Comparison of ENCODE assay signal across 1 cellular context in the genomic region with DNA sequence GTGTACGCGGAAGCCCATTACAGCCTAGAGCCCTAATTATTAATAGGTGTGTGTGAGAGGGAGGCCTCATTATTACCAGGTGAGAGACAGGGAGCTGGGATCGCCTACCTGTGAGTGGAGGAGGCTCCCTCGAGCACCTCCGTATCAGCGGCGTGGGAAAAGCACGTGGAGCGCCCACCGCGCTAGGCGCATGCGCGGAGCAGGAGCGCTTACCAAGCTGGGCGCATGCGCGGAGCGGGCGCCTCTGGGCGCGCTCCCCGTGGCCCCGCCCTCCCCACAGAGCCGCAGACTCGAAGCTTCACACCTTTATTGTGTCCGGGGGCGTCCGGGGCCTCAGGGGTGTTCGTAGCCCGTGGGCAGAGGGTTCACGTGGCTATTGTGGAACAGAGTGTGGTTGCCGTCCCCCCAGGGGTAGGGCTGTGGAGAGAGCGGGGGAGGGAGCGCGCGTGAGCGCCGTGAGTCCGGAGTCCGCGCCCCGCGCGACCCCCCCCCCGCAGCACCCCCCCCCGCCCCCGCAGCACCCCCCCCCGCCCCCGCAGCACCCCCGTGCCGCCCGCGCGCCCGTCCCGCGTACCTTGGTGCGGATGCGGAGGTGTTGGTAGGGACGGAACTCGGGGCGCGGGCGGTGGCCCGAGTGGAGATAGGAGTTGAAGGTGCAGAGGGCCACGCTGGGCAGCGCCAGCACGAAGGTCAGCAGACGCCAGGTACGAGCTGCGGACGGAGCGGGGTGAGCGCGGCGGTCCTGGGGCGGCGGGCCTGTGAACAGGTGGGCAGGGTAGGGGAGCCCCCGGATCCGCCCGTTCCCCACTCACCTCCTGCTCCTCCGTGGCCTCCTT.
TF ChIP-seq lines count a peak whose summit lies in the region.

No MANE protein-coding gene starts in this region.

TF ChIP-seq in K562, 482 proteins besides CTCF, POLR2A, EP300 and RAD21 (continued from another document):
- TF ChIP-seq, protein P1, sequence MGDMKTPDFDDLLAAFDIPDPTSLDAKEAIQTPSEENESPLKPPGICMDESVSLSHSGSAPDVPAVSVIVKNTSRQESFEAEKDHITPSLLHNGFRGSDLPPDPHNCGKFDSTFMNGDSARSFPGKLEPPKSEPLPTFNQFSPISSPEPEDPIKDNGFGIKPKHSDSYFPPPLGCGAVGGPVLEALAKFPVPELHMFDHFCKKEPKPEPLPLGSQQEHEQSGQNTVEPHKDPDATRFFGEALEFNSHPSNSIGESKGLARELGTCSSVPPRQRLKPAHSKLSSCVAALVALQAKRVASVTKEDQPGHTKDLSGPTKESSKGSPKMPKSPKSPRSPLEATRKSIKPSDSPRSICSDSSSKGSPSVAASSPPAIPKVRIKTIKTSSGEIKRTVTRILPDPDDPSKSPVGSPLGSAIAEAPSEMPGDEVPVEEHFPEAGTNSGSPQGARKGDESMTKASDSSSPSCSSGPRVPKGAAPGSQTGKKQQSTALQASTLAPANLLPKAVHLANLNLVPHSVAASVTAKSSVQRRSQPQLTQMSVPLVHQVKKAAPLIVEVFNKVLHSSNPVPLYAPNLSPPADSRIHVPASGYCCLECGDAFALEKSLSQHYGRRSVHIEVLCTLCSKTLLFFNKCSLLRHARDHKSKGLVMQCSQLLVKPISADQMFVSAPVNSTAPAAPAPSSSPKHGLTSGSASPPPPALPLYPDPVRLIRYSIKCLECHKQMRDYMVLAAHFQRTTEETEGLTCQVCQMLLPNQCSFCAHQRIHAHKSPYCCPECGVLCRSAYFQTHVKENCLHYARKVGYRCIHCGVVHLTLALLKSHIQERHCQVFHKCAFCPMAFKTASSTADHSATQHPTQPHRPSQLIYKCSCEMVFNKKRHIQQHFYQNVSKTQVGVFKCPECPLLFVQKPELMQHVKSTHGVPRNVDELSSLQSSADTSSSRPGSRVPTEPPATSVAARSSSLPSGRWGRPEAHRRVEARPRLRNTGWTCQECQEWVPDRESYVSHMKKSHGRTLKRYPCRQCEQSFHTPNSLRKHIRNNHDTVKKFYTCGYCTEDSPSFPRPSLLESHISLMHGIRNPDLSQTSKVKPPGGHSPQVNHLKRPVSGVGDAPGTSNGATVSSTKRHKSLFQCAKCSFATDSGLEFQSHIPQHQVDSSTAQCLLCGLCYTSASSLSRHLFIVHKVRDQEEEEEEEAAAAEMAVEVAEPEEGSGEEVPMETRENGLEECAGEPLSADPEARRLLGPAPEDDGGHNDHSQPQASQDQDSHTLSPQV (IDR thresholded peaks at IDR 0.05), result 0 out of 2 replicates have a peak, but pooled peaks have one; percentile 51
- TF ChIP-seq, protein P2, sequence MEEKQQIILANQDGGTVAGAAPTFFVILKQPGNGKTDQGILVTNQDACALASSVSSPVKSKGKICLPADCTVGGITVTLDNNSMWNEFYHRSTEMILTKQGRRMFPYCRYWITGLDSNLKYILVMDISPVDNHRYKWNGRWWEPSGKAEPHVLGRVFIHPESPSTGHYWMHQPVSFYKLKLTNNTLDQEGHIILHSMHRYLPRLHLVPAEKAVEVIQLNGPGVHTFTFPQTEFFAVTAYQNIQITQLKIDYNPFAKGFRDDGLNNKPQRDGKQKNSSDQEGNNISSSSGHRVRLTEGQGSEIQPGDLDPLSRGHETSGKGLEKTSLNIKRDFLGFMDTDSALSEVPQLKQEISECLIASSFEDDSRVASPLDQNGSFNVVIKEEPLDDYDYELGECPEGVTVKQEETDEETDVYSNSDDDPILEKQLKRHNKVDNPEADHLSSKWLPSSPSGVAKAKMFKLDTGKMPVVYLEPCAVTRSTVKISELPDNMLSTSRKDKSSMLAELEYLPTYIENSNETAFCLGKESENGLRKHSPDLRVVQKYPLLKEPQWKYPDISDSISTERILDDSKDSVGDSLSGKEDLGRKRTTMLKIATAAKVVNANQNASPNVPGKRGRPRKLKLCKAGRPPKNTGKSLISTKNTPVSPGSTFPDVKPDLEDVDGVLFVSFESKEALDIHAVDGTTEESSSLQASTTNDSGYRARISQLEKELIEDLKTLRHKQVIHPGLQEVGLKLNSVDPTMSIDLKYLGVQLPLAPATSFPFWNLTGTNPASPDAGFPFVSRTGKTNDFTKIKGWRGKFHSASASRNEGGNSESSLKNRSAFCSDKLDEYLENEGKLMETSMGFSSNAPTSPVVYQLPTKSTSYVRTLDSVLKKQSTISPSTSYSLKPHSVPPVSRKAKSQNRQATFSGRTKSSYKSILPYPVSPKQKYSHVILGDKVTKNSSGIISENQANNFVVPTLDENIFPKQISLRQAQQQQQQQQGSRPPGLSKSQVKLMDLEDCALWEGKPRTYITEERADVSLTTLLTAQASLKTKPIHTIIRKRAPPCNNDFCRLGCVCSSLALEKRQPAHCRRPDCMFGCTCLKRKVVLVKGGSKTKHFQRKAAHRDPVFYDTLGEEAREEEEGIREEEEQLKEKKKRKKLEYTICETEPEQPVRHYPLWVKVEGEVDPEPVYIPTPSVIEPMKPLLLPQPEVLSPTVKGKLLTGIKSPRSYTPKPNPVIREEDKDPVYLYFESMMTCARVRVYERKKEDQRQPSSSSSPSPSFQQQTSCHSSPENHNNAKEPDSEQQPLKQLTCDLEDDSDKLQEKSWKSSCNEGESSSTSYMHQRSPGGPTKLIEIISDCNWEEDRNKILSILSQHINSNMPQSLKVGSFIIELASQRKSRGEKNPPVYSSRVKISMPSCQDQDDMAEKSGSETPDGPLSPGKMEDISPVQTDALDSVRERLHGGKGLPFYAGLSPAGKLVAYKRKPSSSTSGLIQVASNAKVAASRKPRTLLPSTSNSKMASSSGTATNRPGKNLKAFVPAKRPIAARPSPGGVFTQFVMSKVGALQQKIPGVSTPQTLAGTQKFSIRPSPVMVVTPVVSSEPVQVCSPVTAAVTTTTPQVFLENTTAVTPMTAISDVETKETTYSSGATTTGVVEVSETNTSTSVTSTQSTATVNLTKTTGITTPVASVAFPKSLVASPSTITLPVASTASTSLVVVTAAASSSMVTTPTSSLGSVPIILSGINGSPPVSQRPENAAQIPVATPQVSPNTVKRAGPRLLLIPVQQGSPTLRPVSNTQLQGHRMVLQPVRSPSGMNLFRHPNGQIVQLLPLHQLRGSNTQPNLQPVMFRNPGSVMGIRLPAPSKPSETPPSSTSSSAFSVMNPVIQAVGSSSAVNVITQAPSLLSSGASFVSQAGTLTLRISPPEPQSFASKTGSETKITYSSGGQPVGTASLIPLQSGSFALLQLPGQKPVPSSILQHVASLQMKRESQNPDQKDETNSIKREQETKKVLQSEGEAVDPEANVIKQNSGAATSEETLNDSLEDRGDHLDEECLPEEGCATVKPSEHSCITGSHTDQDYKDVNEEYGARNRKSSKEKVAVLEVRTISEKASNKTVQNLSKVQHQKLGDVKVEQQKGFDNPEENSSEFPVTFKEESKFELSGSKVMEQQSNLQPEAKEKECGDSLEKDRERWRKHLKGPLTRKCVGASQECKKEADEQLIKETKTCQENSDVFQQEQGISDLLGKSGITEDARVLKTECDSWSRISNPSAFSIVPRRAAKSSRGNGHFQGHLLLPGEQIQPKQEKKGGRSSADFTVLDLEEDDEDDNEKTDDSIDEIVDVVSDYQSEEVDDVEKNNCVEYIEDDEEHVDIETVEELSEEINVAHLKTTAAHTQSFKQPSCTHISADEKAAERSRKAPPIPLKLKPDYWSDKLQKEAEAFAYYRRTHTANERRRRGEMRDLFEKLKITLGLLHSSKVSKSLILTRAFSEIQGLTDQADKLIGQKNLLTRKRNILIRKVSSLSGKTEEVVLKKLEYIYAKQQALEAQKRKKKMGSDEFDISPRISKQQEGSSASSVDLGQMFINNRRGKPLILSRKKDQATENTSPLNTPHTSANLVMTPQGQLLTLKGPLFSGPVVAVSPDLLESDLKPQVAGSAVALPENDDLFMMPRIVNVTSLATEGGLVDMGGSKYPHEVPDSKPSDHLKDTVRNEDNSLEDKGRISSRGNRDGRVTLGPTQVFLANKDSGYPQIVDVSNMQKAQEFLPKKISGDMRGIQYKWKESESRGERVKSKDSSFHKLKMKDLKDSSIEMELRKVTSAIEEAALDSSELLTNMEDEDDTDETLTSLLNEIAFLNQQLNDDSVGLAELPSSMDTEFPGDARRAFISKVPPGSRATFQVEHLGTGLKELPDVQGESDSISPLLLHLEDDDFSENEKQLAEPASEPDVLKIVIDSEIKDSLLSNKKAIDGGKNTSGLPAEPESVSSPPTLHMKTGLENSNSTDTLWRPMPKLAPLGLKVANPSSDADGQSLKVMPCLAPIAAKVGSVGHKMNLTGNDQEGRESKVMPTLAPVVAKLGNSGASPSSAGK (IDR thresholded peaks at IDR 0.05), result peak; percentile 98
- TF ChIP-seq RNF2 (IDR thresholded peaks at IDR 0.05), result 0 out of 2 replicates have a peak, but pooled peaks have one; percentile 41
